ENCODE assay signal across 1 cellular context in genomic region chr1:45569962-45570581, GRCh38.
TF ChIP-seq lines count a peak whose summit lies in the region.

No MANE protein-coding gene starts in this region.

TF ChIP-seq in K562, 482 proteins besides CTCF, POLR2A, EP300 and RAD21 (continued from another document):
- TF ChIP-seq ATF3 (IDR thresholded peaks at IDR 0.05) (no peak), ATF3 (CRISPR knock-in tag; conservative IDR thresholded peaks at IDR 0.05) (peak; percentile 61; the same call in 1 of the 2 replicates), FIP1L1 (IDR thresholded peaks at IDR 0.05; ENCODE audit: low read depth, low read length, poor library complexity, severe bottlenecking) (no peak), PML (IDR thresholded peaks at IDR 0.05; ENCODE audit: low read length) (0 out of 2 replicates have a peak, but pooled peaks have one; percentile 37), ZNF561 (CRISPR knock-in tag; conservative IDR thresholded peaks at IDR 0.05) (no peak), ZNF639 (CRISPR knock-in tag; conservative IDR thresholded peaks at IDR 0.05 in 1 of 2, IDR thresholded peaks at IDR 0.05 in 1 of 2) (no peak), SMAD4 (CRISPR knock-in tag; conservative IDR thresholded peaks at IDR 0.05) (0 out of 2 replicates have a peak, but pooled peaks have one; percentile 30), NCOR1 (IDR thresholded peaks at IDR 0.05) (no peak), HDGF (IDR thresholded peaks at IDR 0.05) (no peak), GATA2 (CRISPR knock-in tag; IDR thresholded peaks at IDR 0.05) (no peak), CREB1 (IDR thresholded peaks at IDR 0.05) (no peak), CREB1 (CRISPR knock-in tag; IDR thresholded peaks at IDR 0.05) (no peak), CHD1 (IDR thresholded peaks at IDR 0.05; ENCODE audit: low read length) (no peak), SFPQ (IDR thresholded peaks at IDR 0.05; ENCODE audit: low read depth, low read length) (no peak), PTBP1 (IDR thresholded peaks at IDR 0.05; ENCODE audit: low read depth, low read length) (no peak), MCM2 (IDR thresholded peaks at IDR 0.05; ENCODE audit: low read depth) (no peak), CBFA2T3 (IDR thresholded peaks at IDR 0.05) (no peak), ZNF41 (CRISPR knock-in tag; conservative IDR thresholded peaks at IDR 0.05) (0 out of 2 replicates have a peak, but pooled peaks have one; percentile 22), CBX5 (IDR thresholded peaks at IDR 0.05; ENCODE audit: borderline replicate concordance, low read depth) (no peak), CC2D1A (IDR thresholded peaks at IDR 0.05) (peak; percentile 75; the same call in 1 of the 2 replicates), PTRF (tag; IDR thresholded peaks at IDR 0.05) (no peak), XRCC5 (IDR thresholded peaks at IDR 0.05; ENCODE audit: low read depth, low read length) (peak; percentile 51; the same call in 1 of the 2 replicates), SRSF3 (IDR thresholded peaks at IDR 0.05; ENCODE audit: insufficient read depth, low read length) (no peak), FOXP1 (CRISPR knock-in tag; IDR thresholded peaks at IDR 0.05) (0 out of 2 replicates have a peak, but pooled peaks have one; percentile 1), ZNF436 (CRISPR knock-in tag; IDR thresholded peaks at IDR 0.05) (no peak), ZNF398 (CRISPR knock-in tag; IDR thresholded peaks at IDR 0.05) (no peak), CHD4 (IDR thresholded peaks at IDR 0.05; ENCODE audit: insufficient read depth, insufficient replicate concordance, low read depth, low read length, poor library complexity, severe bottlenecking) (no peak), ZNF699 (CRISPR knock-in tag; IDR thresholded peaks at IDR 0.05; ENCODE audit: insufficient replicate concordance) (no peak), HMGXB4 (CRISPR knock-in tag; IDR thresholded peaks at IDR 0.05) (no peak; the same call in 1 of the 2 replicates), E2F1 (CRISPR knock-in tag; IDR thresholded peaks at IDR 0.05) (peak; percentile 17; the same call in 1 of the 2 replicates), ZFP30 (CRISPR knock-in tag; IDR thresholded peaks at IDR 0.05; ENCODE audit: borderline replicate concordance) (no peak), TRIM24 (IDR thresholded peaks at IDR 0.05) (no peak), RBM15 (IDR thresholded peaks at IDR 0.05; ENCODE audit: insufficient read depth, low read length) (no peak), POLR2H (tag; IDR thresholded peaks at IDR 0.05; ENCODE audit: low read depth) (no peak), ETS1 (conservative IDR thresholded peaks at IDR 0.05; ENCODE audit: control insufficient read depth, low read depth, low read length) (no peak), HCFC1 (IDR thresholded peaks at IDR 0.05; ENCODE audit: low read depth, low read length) (0 out of 2 replicates have a peak, but pooled peaks have one; percentile 8), DACH1 (IDR thresholded peaks at IDR 0.05; ENCODE audit: partially characterized antibody) (no peak), SIN3B (IDR thresholded peaks at IDR 0.05; ENCODE audit: low read depth) (0 out of 2 replicates have a peak, but pooled peaks have one; percentile 38), MAX (CRISPR knock-in tag; IDR thresholded peaks at IDR 0.05) (peak; percentile 47), CBX8 (IDR thresholded peaks at IDR 0.05; ENCODE audit: borderline replicate concordance, extremely low read depth, low read depth, low read length, poor library complexity, severe bottlenecking) (no peak), L3MBTL2 (IDR thresholded peaks at IDR 0.05) (peak; percentile 28; the same call in 1 of the 2 replicates), CREBBP (IDR thresholded peaks at IDR 0.05; ENCODE audit: low read depth, low read length) (no peak)
TF ChIP-seq in K562: peak in this region for 48.
